Comparison of ENCODE assay signal across 1 cellular context in genomic region chr17:64056269-64057005, GRCh38.
TF ChIP-seq lines count a peak whose summit lies in the region.

No MANE protein-coding gene starts in this region.

TF ChIP-seq in GM12878, 131 proteins besides CTCF, POLR2A, EP300 and RAD21 (continued from another document and continues in another):
- TF ChIP-seq REST (IDR thresholded peaks at IDR 0.05; ENCODE audit: low read depth, low read length) (no peak), CREM (IDR thresholded peaks at IDR 0.05; ENCODE audit: low read depth) (no peak), PRDM15 (CRISPR knock-in tag; IDR thresholded peaks at IDR 0.05) (no peak), BACH1 (IDR thresholded peaks at IDR 0.05; ENCODE audit: borderline replicate concordance) (no peak), BRCA1 (IDR thresholded peaks at IDR 0.05; ENCODE audit: low read depth, low read length) (no peak), ZNF384 (IDR thresholded peaks at IDR 0.05; ENCODE audit: borderline replicate concordance, low read depth, low read length) (no peak), TARDBP (IDR thresholded peaks at IDR 0.05; ENCODE audit: borderline replicate concordance) (no peak), CHD1 (IDR thresholded peaks at IDR 0.05; ENCODE audit: low read depth, low read length) (no peak), ESRRA (IDR thresholded peaks at IDR 0.05; ENCODE audit: low read length) (no peak), NR2C2 (IDR thresholded peaks at IDR 0.05; ENCODE audit: borderline replicate concordance, control insufficient read depth, insufficient read length, low read depth) (no peak), MEF2B (IDR thresholded peaks at IDR 0.05; ENCODE audit: partially characterized antibody, poor library complexity, severe bottlenecking) (peak; percentile 44), CHD4 (IDR thresholded peaks at IDR 0.05) (no peak), E2F8 (IDR thresholded peaks at IDR 0.05; ENCODE audit: low read depth, partially characterized antibody) (no peak), HDAC6 (IDR thresholded peaks at IDR 0.05; ENCODE audit: unreplicated experiment) (no peak), HDAC2 (IDR thresholded peaks at IDR 0.05) (no peak), EGR1 (IDR thresholded peaks at IDR 0.05; ENCODE audit: borderline replicate concordance in 1 of 2, low read depth in 2 of 2, low read length in 2 of 2) (no peak), NR2C1 (IDR thresholded peaks at IDR 0.05) (no peak), MAX (IDR thresholded peaks at IDR 0.05; ENCODE audit: low read depth, low read length) (no peak), RELA (IDR thresholded peaks at IDR 0.05; ENCODE audit: borderline replicate concordance, partially characterized antibody) (no peak), BCL11A (IDR thresholded peaks at IDR 0.05; ENCODE audit: low read depth, low read length) (0 out of 2 replicates have a peak, but pooled peaks have one; percentile 11), CBFB (IDR thresholded peaks at IDR 0.05; ENCODE audit: low read depth) (no peak), PBX3 (IDR thresholded peaks at IDR 0.05; ENCODE audit: insufficient replicate concordance, low read depth, low read length) (no peak), PKNOX1 (IDR thresholded peaks at IDR 0.05) (peak; percentile 41; the same call in 1 of the 2 replicates), SMARCA5 (IDR thresholded peaks at IDR 0.05) (0 out of 2 replicates have a peak, but pooled peaks have one; percentile 35), TAF1 (IDR thresholded peaks at IDR 0.05; ENCODE audit: borderline replicate concordance, low read depth, low read length) (no peak), BMI1 (IDR thresholded peaks at IDR 0.05; ENCODE audit: borderline replicate concordance) (no peak), RBBP5 (conservative IDR thresholded peaks at IDR 0.05) (no peak), IRF5 (IDR thresholded peaks at IDR 0.05; ENCODE audit: borderline replicate concordance) (no peak), RCOR1 (conservative IDR thresholded peaks at IDR 0.05; ENCODE audit: low read depth, low read length) (no peak), ZBTB33 (IDR thresholded peaks at IDR 0.05) (no peak), EED (IDR thresholded peaks at IDR 0.05; ENCODE audit: low read depth) (peak; percentile 89), BCLAF1 (IDR thresholded peaks at IDR 0.05) (no peak), PML (IDR thresholded peaks at IDR 0.05; ENCODE audit: low read length) (no peak), KAT2A (conservative IDR thresholded peaks at IDR 0.05; ENCODE audit: control insufficient read depth, low read depth, low read length) (no peak), POU2F2 (IDR thresholded peaks at IDR 0.05; ENCODE audit: borderline replicate concordance, low read depth, low read length) (no peak), MYC (IDR thresholded peaks at IDR 0.05; ENCODE audit: insufficient read depth, insufficient read length, insufficient replicate concordance, low read length, severe bottlenecking) (no peak)
